Comparison of ENCODE assay signal across 31 cellular contexts in genomic region chr15:28131400-28131799, GRCh38. TPM values are rescaled to one million over a fixed set of nuclear protein-coding genes. Genes with fewer than 3 reads are reported as not detected.
"Had no signal": no experiment of that assay in that cellular context is flagged by ENCODE, and none has a peak within 500 bp of the region (broad histone marks: within the 10 kb centered on the region; RNA-seq: fewer than 3 reads in every experiment).

No MANE protein-coding gene starts in this region.

- H3K27me3 ChIP-seq: left lung, neutrophil, right atrium auricular region, right lobe of liver, suprapubic skin, tibial artery, upper lobe of right lung had no signal

- H3K9me3 Mint-ChIP-seq: naive thymus-derived CD8-positive, alpha-beta T cell; nephron; neural crest cell; stimulated activated effector memory CD8-positive, alpha-beta T cell treated with anti-CD3 and anti-CD28 coated beads, Interleukin-12 subunit alpha, Interleukin-12 subunit beta, amount 100 ng/mL, for 72 hours; stimulated activated naive CD8-positive, alpha-beta T cell treated with anti-CD3 and anti-CD28 coated beads, Interleukin-15, Interleukin-2, amounts not matched to agents 100 ng/mL and 50 ng/mL, for 24 hours had no signal

- H3K4me3 Mint-ChIP-seq: naive thymus-derived CD8-positive, alpha-beta T cell; nephron; neural crest cell; stimulated activated effector memory CD8-positive, alpha-beta T cell treated with anti-CD3 and anti-CD28 coated beads, Interleukin-12 subunit alpha, Interleukin-12 subunit beta, amount 100 ng/mL, for 72 hours; stimulated activated naive CD8-positive, alpha-beta T cell treated with anti-CD3 and anti-CD28 coated beads, Interleukin-15, Interleukin-2, amounts not matched to agents 100 ng/mL and 50 ng/mL, for 24 hours had no signal

- H3K27ac ChIP-seq: left lung, lower lobe of right lung, neutrophil, parathyroid adenoma, right atrium auricular region, right lobe of liver, skin epidermis, suprapubic skin, tibial artery, upper lobe of right lung had no signal

- H3K4me1 ChIP-seq: parathyroid adenoma, right lobe of liver, suprapubic skin, upper lobe of right lung had no signal

- H3K27me3 Mint-ChIP-seq: naive thymus-derived CD8-positive, alpha-beta T cell; progenitor cell of endocrine pancreas; stimulated activated naive CD8-positive, alpha-beta T cell treated with anti-CD3 and anti-CD28 coated beads, Interleukin-15, Interleukin-2, amounts not matched to agents 100 ng/mL and 50 ng/mL, for 24 hours had no signal

- H3K27ac Mint-ChIP-seq: nephron; progenitor cell of endocrine pancreas; stimulated activated effector memory CD8-positive, alpha-beta T cell treated with anti-CD3 and anti-CD28 coated beads, Interleukin-12 subunit alpha, Interleukin-12 subunit beta, amount 100 ng/mL, for 72 hours; stimulated activated naive CD8-positive, alpha-beta T cell treated with anti-CD3 and anti-CD28 coated beads, Interleukin-15, Interleukin-2, amounts not matched to agents 100 ng/mL and 50 ng/mL, for 24 hours had no signal

- H3K4me3 ChIP-seq: left lung, lower lobe of right lung, right atrium auricular region, right lobe of liver, skin epidermis, suprapubic skin, thoracic aorta, tibial artery, upper lobe of right lung had no signal

- H3K4me1 Mint-ChIP-seq: neural crest cell had no signal

- ATAC-seq: left cardiac atrium; left lung; lower lobe of right lung; naive thymus-derived CD8-positive, alpha-beta T cell; right lobe of liver; stimulated activated effector memory CD8-positive, alpha-beta T cell treated with anti-CD3 and anti-CD28 coated beads, Interleukin-12 subunit alpha, Interleukin-12 subunit beta, amount 100 ng/mL, for 72 hours; upper lobe of right lung had no signal

- DNase-seq: hippocampal formation; kidney glomerular epithelial cell; left cardiac atrium; lower lobe of right lung; mammary epithelial cell; mesenchymal stem cell; naive thymus-derived CD8-positive, alpha-beta T cell; occipital lobe; right lobe of liver; stimulated activated CD4-positive, alpha-beta T cell treated with anti-CD3 and anti-CD28 coated beads, Interleukin-12 subunit alpha, Interleukin-12 subunit beta, amount 100 ng/mL, for 4 hours; stimulated activated CD4-positive, alpha-beta T cell treated with anti-CD3 and anti-CD28 coated beads, Interleukin-15, amount 100 ng/mL, for 24 hours; stimulated activated CD4-positive, alpha-beta T cell treated with anti-CD3 and anti-CD28 coated beads, Interleukin-2, amount 100 ng/mL, for 24 hours; stimulated activated CD4-positive, alpha-beta T cell treated with anti-CD3 and anti-CD28 coated beads, Interleukin-4, amount 100 ng/mL, for 1 hour; stimulated activated naive CD4-positive, alpha-beta T cell; tibial artery; trophoblast cell had no signal

- H3K9me3 ChIP-seq: left lung, lower lobe of right lung, neutrophil, right atrium auricular region, right lobe of liver, suprapubic skin, thoracic aorta, tibial artery, upper lobe of right lung had no signal

RNA-seq across cellular contexts. Expression of gene OCA2, which starts 32.3 kb away (rescaled TPM):
- total RNA-seq: mucosa of gallbladder; naive thymus-derived CD8-positive, alpha-beta T cell; pulmonary artery endothelial cell had no signal
- polyA plus RNA-seq: mammary epithelial cell; naive thymus-derived CD8-positive, alpha-beta T cell had no signal
